In the genomic region with DNA sequence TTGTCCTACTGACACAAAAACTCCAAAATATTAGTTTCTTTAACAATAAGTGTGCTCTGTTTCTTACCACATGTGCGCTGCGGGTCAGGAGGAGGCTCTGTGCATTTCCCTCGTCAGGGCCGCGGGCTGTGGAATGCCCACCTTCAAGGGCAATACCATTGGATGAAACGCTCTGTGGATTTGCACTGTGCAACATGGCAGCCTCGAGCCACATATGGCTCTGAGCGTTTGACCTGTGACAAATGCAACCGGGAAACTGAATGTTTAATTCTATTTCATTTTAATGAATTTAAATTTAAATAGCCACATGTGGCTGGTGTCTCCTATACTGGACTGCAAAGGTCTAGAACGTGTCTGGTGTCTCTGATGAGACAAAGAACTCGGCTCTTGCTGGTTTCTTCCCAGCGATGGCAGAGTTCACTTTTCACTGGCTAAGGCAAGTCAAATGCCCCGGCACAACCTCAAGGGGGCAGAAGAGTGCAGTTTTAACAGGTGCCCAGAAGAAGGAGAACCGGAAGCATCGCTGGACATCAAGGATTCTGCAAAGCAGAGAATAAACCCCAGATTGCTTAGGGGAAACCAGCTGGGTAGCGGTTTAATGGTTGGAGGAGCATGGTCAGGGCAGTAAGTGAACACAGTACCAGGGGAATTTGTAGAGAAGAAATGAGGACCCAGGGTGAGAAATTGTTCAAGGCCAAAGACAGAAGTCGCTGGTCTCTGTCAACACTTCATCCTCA, we compare ENCODE assay signal across 8 cellular contexts. TPM values are rescaled to one million over a fixed set of nuclear protein-coding genes. Genes with fewer than 3 reads are reported as not detected.
DNase-seq lines count a peak whose midpoint lies in the region; ATAC-seq lines count a peak whose summit lies in the region.

No MANE protein-coding gene starts in this region.

- CTCF ChIA-PET in activated CD8-positive, alpha-beta T cell treated with anti-CD3 and anti-CD28 coated beads, Interleukin-2, amount 10 ng/mL, durations not matched to agents 7 days and 5 days (lab: Charles Lee), result interaction anchor here (0.9 to 1.7 kb wide), 4 partner anchors 11 to 592 kb away, joined by 3 to 6 read pairs (median 4); no protein-coding TSS in a partner anchor

- H3K27ac Mint-ChIP-seq in activated CD8-positive, alpha-beta T cell treated with anti-CD3 and anti-CD28 coated beads, Interleukin-2, amount 10 ng/mL, durations not matched to agents 7 days and 5 days, result no peak overlapping the region

- H3K36me3 Mint-ChIP-seq in activated CD8-positive, alpha-beta T cell treated with anti-CD3 and anti-CD28 coated beads, Interleukin-2, amount 10 ng/mL, durations not matched to agents 7 days and 5 days (ENCODE audit: low read depth), result no peaks in the 10 kb centered on the region

- peaks cover 24% of the 10 kb centered on the region for H3K27me3 Mint-ChIP-seq in activated CD8-positive, alpha-beta T cell treated with anti-CD3 and anti-CD28 coated beads, Interleukin-2, amount 10 ng/mL, durations not matched to agents 7 days and 5 days (ENCODE audit: low read depth)

- ATAC-seq in GM19351 (IDR thresholded peaks at IDR 0.05; ENCODE audit: unreplicated experiment), result peak; percentile 98
- ATAC-seq in HG03139 (IDR thresholded peaks at IDR 0.05; ENCODE audit: unreplicated experiment), result peak; percentile 94
- peak; percentile 61 for ATAC-seq in activated CD8-positive, alpha-beta T cell treated with anti-CD3 and anti-CD28 coated beads, Interleukin-2, amount 10 ng/mL, durations not matched to agents 7 days and 5 days
- peak; percentile 55 for ATAC-seq in sciatic nerve

- no peak overlapping the region for H3K4me3 Mint-ChIP-seq in activated CD8-positive, alpha-beta T cell treated with anti-CD3 and anti-CD28 coated beads, Interleukin-2, amount 10 ng/mL, durations not matched to agents 7 days and 5 days

- intact Hi-C loops in head of caudate nucleus (cut with DNase I) (no loop called here), sciatic nerve (cut with DNase I) (no loop called here)

- peaks cover 4% of the 10 kb centered on the region for H3K4me1 Mint-ChIP-seq in activated CD8-positive, alpha-beta T cell treated with anti-CD3 and anti-CD28 coated beads, Interleukin-2, amount 10 ng/mL, durations not matched to agents 7 days and 5 days (ENCODE audit: low read depth)

- no peaks in the 10 kb centered on the region for H3K9me3 Mint-ChIP-seq in activated CD8-positive, alpha-beta T cell treated with anti-CD3 and anti-CD28 coated beads, Interleukin-2, amount 10 ng/mL, durations not matched to agents 7 days and 5 days (ENCODE audit: insufficient read depth)

- POLR2A ChIA-PET in activated CD8-positive, alpha-beta T cell treated with anti-CD3 and anti-CD28 coated beads, Interleukin-2, amount 10 ng/mL, durations not matched to agents 7 days and 5 days (lab: Charles Lee), result no interaction called here

- DNase-seq in EH (ENCODE audit: low read depth) (peak; percentile 67), NCI-H2107 (lab: John Stamatoyannopoulos, UW) (peak; percentile 44), head of caudate nucleus (peak in 35 of 42 donors; percentile 30 to 79 (median 54)), sciatic nerve (ENCODE audit: low spot score) (no peak), putamen (ENCODE audit: low spot score) (no peak)
- DNase-seq in activated CD8-positive, alpha-beta T cell treated with anti-CD3 and anti-CD28 coated beads, Interleukin-2, amount 10 ng/mL, durations not matched to agents 7 days and 5 days, result peak; percentile 60

RNA-seq across cellular contexts. Expression of gene TMEM18, which starts 37.0 kb away (rescaled TPM):
- total RNA-seq in activated CD8-positive, alpha-beta T cell treated with anti-CD3 and anti-CD28 coated beads, Interleukin-2, amount 10 ng/mL, durations not matched to agents 7 days and 5 days, result 10 to 100 TPM; 31.1 to 32.0 TPM
- total RNA-seq in sciatic nerve, result 27.0 TPM

Comparison
In these comparisons a context has a peak if more than half of its experiments do, and no peak if none do; other contexts are left out.
1. DNase-seq: peak in EH (single experiment), NCI-H2107 (single experiment), activated CD8-positive, alpha-beta T cell treated with anti-CD3 and anti-CD28 coated beads, Interleukin-2, amount 10 ng/mL, durations not matched to agents 7 days and 5 days (single experiment) and head of caudate nucleus (35 of 42); none in sciatic nerve (single experiment) and putamen (single experiment).
2. Peak in every context shown above with its lines, with median percentiles within 50 percentile points of each other: ATAC-seq.